Comparison of ENCODE assay signal across 1 cellular context in the genomic region with DNA sequence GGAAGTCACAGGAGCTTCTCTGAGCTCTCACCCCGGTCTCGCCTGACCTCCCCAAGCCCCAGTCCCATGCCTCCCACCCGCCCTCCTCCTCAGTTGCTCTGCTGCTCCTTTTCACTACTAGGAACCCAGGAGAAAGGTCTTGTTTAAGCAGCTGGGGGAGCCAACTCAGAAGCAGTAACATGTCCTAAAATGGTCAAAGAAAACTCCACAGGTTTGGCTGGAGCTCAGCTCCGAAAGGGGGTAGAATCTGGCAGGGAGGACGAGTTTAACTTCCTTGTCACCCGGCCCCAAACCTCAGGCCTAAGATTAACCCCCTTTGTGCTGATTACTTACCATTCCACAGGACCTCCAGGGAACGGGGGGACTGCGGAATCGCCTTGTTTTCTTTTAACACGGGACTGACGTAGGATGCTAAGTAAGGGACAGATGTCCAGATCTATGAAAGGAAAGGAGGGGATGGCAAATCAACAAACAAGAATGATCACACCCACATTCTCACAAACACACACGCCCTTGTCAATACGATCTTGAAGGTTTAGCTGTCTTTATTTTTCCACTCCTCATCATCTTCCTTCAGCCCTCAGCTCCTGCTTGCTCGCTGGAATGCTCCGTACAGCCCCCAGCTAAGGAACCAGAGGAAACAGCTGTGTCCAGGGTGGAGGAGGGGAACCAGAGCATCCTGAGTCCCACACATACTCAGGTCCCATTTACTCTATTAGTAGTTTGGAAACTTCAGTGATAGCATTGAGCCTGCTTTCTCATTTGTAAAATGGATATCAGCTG.
TF ChIP-seq lines count a peak whose summit lies in the region.

No MANE protein-coding gene starts in this region.

TF ChIP-seq in endothelial cell of umbilical vein, 7 proteins besides CTCF, POLR2A, EP300 and RAD21:
- no peak for TF ChIP-seq FOS (IDR thresholded peaks at IDR 0.05; ENCODE audit: borderline replicate concordance, insufficient read depth, low read length)
- TF ChIP-seq MYC (IDR thresholded peaks at IDR 0.05; ENCODE audit: low read depth, low read length) = no peak
- no peak for TF ChIP-seq JUN (IDR thresholded peaks at IDR 0.05; ENCODE audit: borderline replicate concordance, insufficient read depth, insufficient read length, low read depth)
- no peak for TF ChIP-seq GATA2 (IDR thresholded peaks at IDR 0.05; ENCODE audit: insufficient read depth, insufficient read length, low read depth, low read length)
- TF ChIP-seq POLR2AphosphoS5 (IDR thresholded peaks at IDR 0.05; ENCODE audit: insufficient read depth, low read depth, low read length) = no peak
- TF ChIP-seq EZH2 (IDR thresholded peaks at IDR 0.05; ENCODE audit: borderline replicate concordance, low read depth, low read length, severe bottlenecking) = no peak
- TF ChIP-seq, protein P1, sequence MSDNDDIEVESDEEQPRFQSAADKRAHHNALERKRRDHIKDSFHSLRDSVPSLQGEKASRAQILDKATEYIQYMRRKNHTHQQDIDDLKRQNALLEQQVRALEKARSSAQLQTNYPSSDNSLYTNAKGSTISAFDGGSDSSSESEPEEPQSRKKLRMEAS (IDR thresholded peaks at IDR 0.05; ENCODE audit: insufficient read depth, insufficient read length) = no peak
TF ChIP-seq in endothelial cell of umbilical vein: peak in this region for 0.
